12 cellular contexts compared by ENCODE assay signal in the genomic region with DNA sequence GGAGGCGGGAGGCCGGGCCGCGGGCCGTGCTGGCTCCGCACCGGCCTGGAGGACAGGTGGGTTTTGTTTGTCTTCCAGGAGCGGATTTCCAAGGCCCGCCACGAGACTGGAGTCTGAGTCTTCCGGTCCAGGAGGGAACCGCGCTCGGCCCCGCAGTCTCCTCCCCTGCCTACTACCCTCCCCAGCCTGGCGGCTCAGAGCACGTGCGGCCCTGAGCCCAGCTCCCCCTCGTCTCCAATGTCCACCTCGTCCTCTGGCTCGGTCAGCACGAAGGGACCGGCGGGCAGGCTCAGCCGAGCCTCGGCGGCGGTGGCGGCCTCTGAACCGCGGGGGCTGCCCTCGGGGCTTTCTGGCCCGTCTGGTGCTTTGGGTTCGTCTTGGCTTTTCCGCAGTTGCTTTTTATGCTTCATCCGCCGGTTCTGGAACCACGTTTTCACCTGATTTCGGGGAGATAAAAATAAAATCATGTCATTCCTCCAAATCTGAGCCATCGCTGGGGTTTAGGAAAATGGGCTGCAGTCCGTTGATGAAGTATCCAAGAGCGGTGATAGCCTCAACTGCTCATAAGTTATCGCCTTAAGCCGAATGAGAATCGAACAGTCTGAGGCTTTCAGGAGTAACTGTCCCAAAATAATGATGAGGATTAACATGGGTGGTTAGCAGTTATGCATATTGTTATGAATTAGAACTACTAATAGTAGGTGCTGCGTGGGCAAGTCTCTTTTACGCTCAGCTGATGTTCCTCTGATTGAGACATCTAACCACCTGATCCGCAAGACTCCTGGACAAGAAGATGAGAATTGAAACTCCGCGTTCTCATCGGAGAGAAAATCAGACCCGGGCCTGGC. TPM values are rescaled to one million over a fixed set of nuclear protein-coding genes. Genes with fewer than 3 reads are reported as not detected.
DNase-seq lines count a peak whose midpoint lies in the region; ATAC-seq, FAIRE-seq and TF ChIP-seq lines count a peak whose summit lies in the region.
"Had no signal": no experiment of that assay in that cellular context is flagged by ENCODE, and none has a peak within 500 bp of the region (broad histone marks: within the 10 kb centered on the region; RNA-seq: fewer than 3 reads in every experiment).

No MANE protein-coding gene starts in this region.

- H3K36me3 ChIP-seq in left ventricle myocardium inferior, result no peaks in the 10 kb centered on the region
- no peaks in the 10 kb centered on the region for H3K36me3 ChIP-seq in adipocyte (ENCODE audit: control insufficient read depth, insufficient read depth, low read length, severe bottlenecking)
- H3K36me3 ChIP-seq in HepG2 (replicated peaks in 1 of 2; ENCODE audit: control insufficient read depth in 1 of 2, insufficient read depth in 2 of 2, low read length in 2 of 2), result no peaks in the 10 kb centered on the region
- no peaks in the 10 kb centered on the region for H3K36me3 ChIP-seq in thoracic aorta
- no peaks in the 10 kb centered on the region for H3K36me3 ChIP-seq in ovary

- H3K27ac ChIP-seq in left ventricle myocardium inferior (replicated peaks) (no peak overlapping the region), HepG2 (ENCODE audit: extremely low read length, insufficient read depth, low read length) (no peak overlapping the region), thoracic aorta (no peak overlapping the region), ovary (no peak overlapping the region)

- no TSS peak for BruUV-seq in HepG2 (replicated peaks; lab: Mats Ljungman, UMichigan)

- H3K4me2 ChIP-seq in HepG2 (ENCODE audit: low read depth, low read length), result no peak overlapping the region

- intact Hi-C loops in left ventricle myocardium inferior (cut with micrococcal nuclease), result no loop called here
- intact Hi-C loops in left ventricle myocardium superior (cut with micrococcal nuclease), result no loop called here
- intact Hi-C loops in HepG2 (cut with micrococcal nuclease; ENCODE audit: unreplicated experiment), result no loop called here
- intact Hi-C loops in ovary (cut with DNase I), result no loop called here

- 23% methylated on average over 28 of the region's 52 CpGs for WGBS in HepG2 (ENCODE audit: low lambda C conversion rate)
- 3 to 6% (median 4%) methylated on average over 47 to 52 of the region's 52 CpGs for WGBS in ovary, 3 donors

- H3K27me3 ChIP-seq in left ventricle myocardium inferior (ENCODE audit: low read depth) (peaks cover 100% of the 10 kb centered on the region), adipocyte (replicated peaks; ENCODE audit: control insufficient read depth, insufficient read depth, low read length) (peaks cover 94% of the 10 kb centered on the region), HepG2 (ENCODE audit: control insufficient read depth in 1 of 2, insufficient read depth in 2 of 2, low read length in 2 of 2) (peaks cover 5 to 69% of the 10 kb centered on the region in 2 experiments), thoracic aorta (replicated peaks; ENCODE audit: insufficient read depth) (peaks cover 48% of the 10 kb centered on the region), ovary (no peaks in the 10 kb centered on the region)

- POLR2A ChIA-PET in HepG2 (lab: Yijun Ruan, JAX), result no interaction called here

- H4K20me1 ChIP-seq in HepG2 (ENCODE audit: insufficient read depth, low read length), result 0 out of 2 replicates have a peak, but pooled peaks cover 4% of the 10 kb centered on the region

- CTCF ChIA-PET in HepG2 (lab: Yijun Ruan, JAX; ENCODE audit: low intra/inter-chr PET ratio, low total read pairs), result no interaction called here

- FAIRE-seq in HepG2 (lab: Jason Lieb, UNC), result no peak

- no peak for TF ChIP-seq POLR2A in HepG2 (IDR thresholded peaks at IDR 0.05; ENCODE audit: insufficient read depth in 1 of 2, low read depth in 2 of 2, low read length in 2 of 2)
- no peak for TF ChIP-seq POLR2A in ovary (IDR thresholded peaks at IDR 0.05)

- no peak for TF ChIP-seq EP300 in HepG2 (IDR thresholded peaks at IDR 0.05; ENCODE audit: low read depth in 2 of 2, low read length in 2 of 2)
- no peak for TF ChIP-seq EP300 in HepG2 (CRISPR knock-in tag; IDR thresholded peaks at IDR 0.05; ENCODE audit: borderline replicate concordance)
- no peak for TF ChIP-seq EP300 in ovary (IDR thresholded peaks at IDR 0.05)

- DNase-seq in left ventricle myocardium inferior (no peak), left ventricle myocardium superior (no peak), adipocyte (ENCODE audit: low read depth) (no peak), HepG2 (ENCODE audit: low spot score) (no peak), thoracic aorta (ENCODE audit: low spot score) (no peak), ovary (no peak), HPDE6-E6E7 (ENCODE audit: extremely low spot score) (no peak), kidney glomerular epithelial cell (lab: John Stamatoyannopoulos, UW) (no peak)
- DNase-seq: activated naive CD4-positive, alpha-beta T cell; COR-L47; stimulated activated CD4-positive, alpha-beta T cell treated with anti-CD3 and anti-CD28 coated beads, Interleukin-1b, Interleukin-23, amount 100 ng/mL, for 48 hours had no signal

- no peak for TF ChIP-seq RAD21 in HepG2 (CRISPR knock-in tag; IDR thresholded peaks at IDR 0.05)

- H3K9ac ChIP-seq in adipocyte (ENCODE audit: low read length) (no peak overlapping the region), HepG2 (ENCODE audit: insufficient read depth, low read depth, low read length) (no peak overlapping the region)

- peaks cover 21% of the 10 kb centered on the region for H3K4me1 ChIP-seq in left ventricle myocardium inferior
- peaks cover 11% of the 10 kb centered on the region for H3K4me1 ChIP-seq in adipocyte (ENCODE audit: control insufficient read depth, insufficient read depth, low read length)
- H3K4me1 ChIP-seq in HepG2 (ENCODE audit: insufficient read depth, low read length), result no peaks in the 10 kb centered on the region
- peaks cover 9 to 23% of the 10 kb centered on the region in 2 donors for H3K4me1 ChIP-seq in thoracic aorta (ENCODE audit: control insufficient read depth in 1 of 2, low read depth in 2 of 2)
- H3K4me1 ChIP-seq in ovary (ENCODE audit: insufficient read depth), result no peaks in the 10 kb centered on the region

- ATAC-seq in left ventricle myocardium superior, result no peak
- peak; percentile 35; the same call in 2 of the 3 replicates for ATAC-seq in HepG2
- ATAC-seq in thoracic aorta (ENCODE audit: insufficient number of reproducible peaks, low FRiP score, low read depth), result no peak
- ATAC-seq: natural killer cell treated with Interleukin-12 subunit alpha and Interleukin-12 subunit beta and Interleukin-15 and Interleukin-18, amount 100 ng/mL, for 72 hours had no signal

- in situ Hi-C loops in HepG2 (cut with HindIII; ENCODE audit: extremely low pct_ligation_motif_present, low pct_unique_long_range_greater_than_20kb), result no loop called here

- H2AFZ ChIP-seq in HepG2 (ENCODE audit: low read length), result no peak overlapping the region

- H3K79me2 ChIP-seq in HepG2 (ENCODE audit: insufficient read depth, low read length), result no peaks in the 10 kb centered on the region

- TF ChIP-seq CTCF in left ventricle myocardium inferior (IDR thresholded peaks at IDR 0.05; ENCODE audit: borderline replicate concordance) (no peak), HepG2 (CRISPR knock-in tag; IDR thresholded peaks at IDR 0.05) (no peak), thoracic aorta (IDR thresholded peaks at IDR 0.05) (no peak), ovary (IDR thresholded peaks at IDR 0.05) (no peak)

- H3K4me3 ChIP-seq in left ventricle myocardium inferior (peak overlapping the region; percentile 51), adipocyte (ENCODE audit: low read length) (peak overlapping the region; percentile 31), HepG2 (replicated peaks in 1 of 3; ENCODE audit: insufficient read depth in 1 of 3, low read depth in 2 of 3, low read length in 3 of 3) (no peak overlapping the region), thoracic aorta (peak overlapping the region; percentile 53), ovary (no peak overlapping the region)

- no peaks in the 10 kb centered on the region for H3K9me3 ChIP-seq in left ventricle myocardium inferior (replicated peaks)
- peaks cover 3% of the 10 kb centered on the region for H3K9me3 ChIP-seq in adipocyte (ENCODE audit: control insufficient read depth, low read length)
- H3K9me3 ChIP-seq in HepG2 (ENCODE audit: low read length), result no peaks in the 10 kb centered on the region
- no peaks in the 10 kb centered on the region for H3K9me3 ChIP-seq in thoracic aorta
- no peaks in the 10 kb centered on the region for H3K9me3 ChIP-seq in ovary

TF ChIP-seq in HepG2, 621 proteins besides CTCF, POLR2A, EP300 and RAD21:
- TF ChIP-seq BRD4 (CRISPR knock-in tag; IDR thresholded peaks at IDR 0.05) (no peak), GABPB1 (CRISPR knock-in tag; IDR thresholded peaks at IDR 0.05) (peak; percentile 31; the same call in 1 of the 2 replicates)

RNA-seq across cellular contexts. Expression of gene BSX, which starts 4.0 kb away (rescaled TPM):
- total RNA-seq in left ventricle myocardium inferior (not detected), left ventricle myocardium superior (not detected), HepG2 (2016; rRNA removed; fragmentation: Illumina TruSeq; extraction: Trizol) (not detected in 2 replicates), thoracic aorta (not detected), ovary (not detected)
- total RNA-seq in HepG2 (2016; cell fraction: cytosol; rRNA removed; fragmentation: Illumina TruSeq; extraction: Trizol; ENCODE audit: low read depth), result not detected in 2 replicates
- total RNA-seq in HepG2 (2016; cell fraction: insoluble cytoplasmic fraction; rRNA removed; fragmentation: Illumina TruSeq; extraction: Trizol), result not detected in 2 replicates
- not detected in 2 replicates for total RNA-seq in HepG2 (2016; cell fraction: membrane; rRNA removed; fragmentation: Illumina TruSeq; extraction: Trizol)
- not detected in 2 replicates for total RNA-seq in HepG2 (2016; cell fraction: nucleus; rRNA removed; fragmentation: Illumina TruSeq; extraction: Trizol)
- polyA plus RNA-seq in HepG2 (2011; rRNA removed) (not detected in 2 replicates), ovary (not detected)
- polyA plus RNA-seq in HepG2 (2011; cell fraction: cytosol; rRNA removed), result not detected in 2 replicates
- polyA plus RNA-seq in HepG2 (2011; cell fraction: nucleus; rRNA removed), result not detected in 2 replicates
- not detected in 2 replicates for polyA plus RNA-seq in HepG2 (2012)
- polyA plus RNA-seq in HepG2 (2016; cell fraction: cytosol; fragmentation: Illumina TruSeq; extraction: Trizol; ENCODE audit: low read depth), result not detected in 2 replicates
- not detected in 2 replicates for polyA plus RNA-seq in HepG2 (2016; cell fraction: insoluble cytoplasmic fraction; fragmentation: Illumina TruSeq; extraction: Trizol; ENCODE audit: low read depth)
- polyA plus RNA-seq in HepG2 (2016; cell fraction: membrane; fragmentation: Illumina TruSeq; extraction: Trizol; ENCODE audit: low read depth), result not detected in 2 replicates
- polyA plus RNA-seq in HepG2 (2016; cell fraction: nucleus; fragmentation: Illumina TruSeq; extraction: Trizol; ENCODE audit: insufficient read depth, low read depth), result not detected in 2 replicates
- not detected in 2 replicates for polyA minus RNA-seq in HepG2 (2011; rRNA and poly(A)+ RNA removed; ENCODE audit: low replicate concordance)
- polyA minus RNA-seq in HepG2 (2011; cell fraction: cytosol; rRNA and poly(A)+ RNA removed), result not detected in 2 replicates
- not detected in 2 replicates for polyA minus RNA-seq in HepG2 (2011; cell fraction: nucleus; rRNA and poly(A)+ RNA removed)
- total RNA-seq: natural killer cell treated with Interleukin-12 subunit alpha and Interleukin-12 subunit beta and Interleukin-15 and Interleukin-18, amount 100 ng/mL, for 72 hours had no signal

Comparison
In these comparisons a context has a peak if more than half of its experiments do, and no peak if none do; other contexts are left out.
1. H3K4me3 ChIP-seq: peak in left ventricle myocardium inferior (single experiment), adipocyte (single experiment) and thoracic aorta (single experiment); none in HepG2 (0 of 3) and ovary (single experiment).